8 cellular contexts compared by ENCODE assay signal in genomic region chr11:47186937-47187681, GRCh38. TPM values are rescaled to one million over a fixed set of nuclear protein-coding genes. Genes with fewer than 3 reads are reported as not detected.
DNase-seq lines count a peak whose midpoint lies in the region; ATAC-seq, FAIRE-seq and TF ChIP-seq lines count a peak whose summit lies in the region.

No MANE protein-coding gene starts in this region.

- H3K4me1 ChIP-seq in A549 (peaks cover 47% of the 10 kb centered on the region), SJCRH30 (peaks cover 6% of the 10 kb centered on the region; the same call in 1 of the 2 replicates), sigmoid colon (peaks cover 0 to 71% (median 64%) of the 10 kb centered on the region in 4 donors)

- H3K4me2 ChIP-seq in A549 = peak overlapping the region; percentile 79

- H3K27me3 ChIP-seq in SJCRH30 (no peaks in the 10 kb centered on the region), sigmoid colon (no peaks in the 10 kb centered on the region)

- H3K36me3 Mint-ChIP-seq in brain = no peaks in the 10 kb centered on the region

- DNase-seq in A549 (ENCODE audit: low read depth in 1 of 2, low spot score in 1 of 2) (peak in 1 of 2 experiments; percentile 75), SJCRH30 (peak; percentile 72 to 82), sigmoid colon (peak; percentile 89), NCI-H2029 (lab: John Stamatoyannopoulos, UW) (no peak)

- TF ChIP-seq RAD21 in A549 (conservative IDR thresholded peaks at IDR 0.05 in 1 of 2, IDR thresholded peaks at IDR 0.05 in 1 of 2) = no peak

- peaks cover 25% of the 10 kb centered on the region for H3K4me1 Mint-ChIP-seq in brain

- POLR2A ChIA-PET in A549 (lab: Yijun Ruan, JAX) = interaction anchor here (0.8 to 4.8 kb wide), 6 partner anchors 9 to 61 kb away, joined by 3 to 60 read pairs (median 6); partner anchors contain the start of genes ACP2 and DDB2

- peak overlapping the region; percentile 62 to 89 (median 68) for H3K27ac Mint-ChIP-seq in brain

- peak; percentile 42 to 48 for ATAC-seq in A549
- peak; percentile 33 for ATAC-seq in GM21447 (IDR thresholded peaks at IDR 0.05; ENCODE audit: unreplicated experiment)
- ATAC-seq in GM19397 (IDR thresholded peaks at IDR 0.05; ENCODE audit: unreplicated experiment) = no peak

- intact Hi-C loops in sigmoid colon (cut with DNase I) = loop anchor here (1.0 to 5.0 kb wide), 3 partner anchors 27 to 220 kb away; partner anchors contain the start of genes ACP2, DDB2 and SLC39A13

- TF ChIP-seq EP300 in A549 (IDR thresholded peaks at IDR 0.05) = no peak
- TF ChIP-seq EP300 in sigmoid colon (IDR thresholded peaks at IDR 0.05) = peak in 3 of 4 donors; percentile 5 to 64 (median 5)

- peak overlapping the region; percentile 72 for H3K4me3 ChIP-seq in A549
- H3K4me3 ChIP-seq in SJCRH30 = peak overlapping the region; percentile 78
- peak overlapping the region; percentile 63 for H3K4me3 ChIP-seq in iPS-11a (ENCODE audit: low read depth, low read length)
- peak overlapping the region; percentile 62 to 95 (median 75) for H3K4me3 ChIP-seq in sigmoid colon

- H3K27ac ChIP-seq in A549 = peak overlapping the region; percentile 84 to 98
- H3K27ac ChIP-seq in SJCRH30 = no peak overlapping the region; the same call in 1 of the 2 replicates
- peak overlapping the region; percentile 88 to 99 (median 95) for H3K27ac ChIP-seq in sigmoid colon

- H3K27me3 Mint-ChIP-seq in brain = peaks cover 61% of the 10 kb centered on the region

- 52% methylated on average over 48 of the region's 53 CpGs for WGBS in A549 (ENCODE audit: missing lambda C conversion rate)
- WGBS in sigmoid colon, 2 donors = 1% methylated on average over 53 of the region's 53 CpGs

- peak overlapping the region; percentile 80 to 86 (median 85) for H3K4me3 Mint-ChIP-seq in brain

- TF ChIP-seq CTCF in A549 (IDR thresholded peaks at IDR 0.05) (no peak), brain (conservative IDR thresholded peaks at IDR 0.05) (no peak), sigmoid colon (IDR thresholded peaks at IDR 0.05) (no peak)

- H3K36me3 ChIP-seq in SJCRH30 (no peaks in the 10 kb centered on the region), sigmoid colon (no peaks in the 10 kb centered on the region)

- TF ChIP-seq POLR2A in A549 (IDR thresholded peaks at IDR 0.05; ENCODE audit: low read length) (no peak), sigmoid colon (IDR thresholded peaks at IDR 0.05) (peak; percentile 8 to 39)

- H3K9me3 ChIP-seq in A549 (no peaks in the 10 kb centered on the region), SJCRH30 (replicated peaks) (no peaks in the 10 kb centered on the region), sigmoid colon (no peaks in the 10 kb centered on the region)

- no peaks in the 10 kb centered on the region for H3K9me3 Mint-ChIP-seq in brain

- no peak for FAIRE-seq in A549 (lab: Jason Lieb, UNC)

- CTCF ChIA-PET in A549 (lab: Yijun Ruan, JAX) = interaction anchor here (0.7 to 5.2 kb wide), 19 partner anchors 8 to 168 kb away, joined by 3 to 41 read pairs (median 5); partner anchors contain the start of genes ARFGAP2, DDB2 and NR1H3

TF ChIP-seq in A549, 52 proteins besides CTCF, POLR2A, EP300 and RAD21:
- TF ChIP-seq SREBF2 (IDR thresholded peaks at IDR 0.05) (no peak), CHD2 (IDR thresholded peaks at IDR 0.05; ENCODE audit: low read length, partially characterized antibody) (no peak), CHD4 (IDR thresholded peaks at IDR 0.05; ENCODE audit: borderline replicate concordance) (0 out of 2 replicates have a peak, but pooled peaks have one; percentile 77), MAX (IDR thresholded peaks at IDR 0.05) (peak; percentile 60; the same call in 1 of the 2 replicates)
TF ChIP-seq in A549: peak in this region for 2.

RNA-seq across cellular contexts. Expression of gene PACSIN3, which starts 0.9 kb away (rescaled TPM):
- 15.8 and 16.5 TPM in 2 replicates for polyA plus RNA-seq in A549 (2011; rRNA removed)
- polyA plus RNA-seq in A549 (2012; cell fraction: cytosol; rRNA removed) = 36.2 and 40.9 TPM in 2 replicates
- polyA plus RNA-seq in A549 (2012; cell fraction: nucleus; rRNA removed) = 35.4 and 35.9 TPM in 2 replicates
- 32.9 to 35.7 TPM (median 35.3 TPM) in 3 replicates for polyA plus RNA-seq in A549 (2017; fragmentation: RNase III; extraction: RNeasy Plus Mini Kit Qiagen cat#74134 plus additional on column Dnase treatment)
- 12.0 and 17.2 TPM in 2 replicates for polyA minus RNA-seq in A549 (2011; rRNA and poly(A)+ RNA removed)
- total RNA-seq in SJCRH30 (2014; rRNA removed; shearing (Covaris generic)) = 26.7 and 29.0 TPM in 2 replicates
- polyA plus RNA-seq in brain (ENCODE audit: insufficient read depth, low read depth, low replicate concordance) = 14.3 TPM
- 10 to 100 TPM; 56.0 to 78.3 (median 73.5) TPM for total RNA-seq in sigmoid colon
- polyA plus RNA-seq in sigmoid colon = 1 to 10 TPM; 1.2 to 7.0 (median 4.8) TPM

RNA-seq across cellular contexts. Expression of gene ARFGAP2, which starts 10.4 kb away (rescaled TPM):
- polyA plus RNA-seq in A549 (2011; rRNA removed) (28.3 and 29.5 TPM in 2 replicates), A549 (2017; fragmentation: RNase III; extraction: RNeasy Plus Mini Kit Qiagen cat#74134 plus additional on column Dnase treatment) (34.0 to 38.0 TPM (median 35.2 TPM) in 3 replicates), brain (ENCODE audit: insufficient read depth, low read depth, low replicate concordance) (59.4 TPM), sigmoid colon (10 to 100 TPM; 46.8 to 81.1 (median 50.2) TPM)
- 28.5 and 30.6 TPM in 2 replicates for polyA plus RNA-seq in A549 (2012; cell fraction: cytosol; rRNA removed)
- 114 and 160 TPM in 2 replicates for polyA plus RNA-seq in A549 (2012; cell fraction: nucleus; rRNA removed)
- 52.4 and 57.7 TPM in 2 replicates for polyA minus RNA-seq in A549 (2011; rRNA and poly(A)+ RNA removed)
- 51.1 and 51.5 TPM in 2 replicates for total RNA-seq in SJCRH30 (2014; rRNA removed; shearing (Covaris generic))
- 100 to 1,000 TPM in 3 of 4 donors, 10 to 100 TPM in 1; 85.0 to 185 (median 123) TPM for total RNA-seq in sigmoid colon

RNA-seq across cellular contexts. Expression of gene DDB2, which starts 27.7 kb away (rescaled TPM):
- polyA plus RNA-seq in A549 (2011; rRNA removed) = 96.2 and 103 TPM in 2 replicates
- polyA plus RNA-seq in A549 (2012; cell fraction: cytosol; rRNA removed) = 72.0 and 73.6 TPM in 2 replicates
- 108 and 145 TPM in 2 replicates for polyA plus RNA-seq in A549 (2012; cell fraction: nucleus; rRNA removed)
- 95.4 to 106 TPM (median 96.9 TPM) in 3 replicates for polyA plus RNA-seq in A549 (2017; fragmentation: RNase III; extraction: RNeasy Plus Mini Kit Qiagen cat#74134 plus additional on column Dnase treatment)
- 71.0 and 73.0 TPM in 2 replicates for polyA minus RNA-seq in A549 (2011; rRNA and poly(A)+ RNA removed)
- 10.7 and 11.1 TPM in 2 replicates for total RNA-seq in SJCRH30 (2014; rRNA removed; shearing (Covaris generic))
- 16.2 TPM for polyA plus RNA-seq in brain (ENCODE audit: insufficient read depth, low read depth, low replicate concordance)
- 10 to 100 TPM; 31.9 to 44.6 (median 32.3) TPM for total RNA-seq in sigmoid colon
- 10 to 100 TPM; 21.3 to 42.0 (median 21.6) TPM for polyA plus RNA-seq in sigmoid colon
